Comparison of ENCODE assay signal across 27 cellular contexts in genomic region chr2:236211281-236211680, GRCh38. TPM values are rescaled to one million over a fixed set of nuclear protein-coding genes. Genes with fewer than 3 reads are reported as not detected.
DNase-seq lines count a peak whose midpoint lies in the region; ATAC-seq and TF ChIP-seq lines count a peak whose summit lies in the region.
"Had no signal": no experiment of that assay in that cellular context is flagged by ENCODE, and none has a peak within 500 bp of the region (broad histone marks: within the 10 kb centered on the region; RNA-seq: fewer than 3 reads in every experiment).

No MANE protein-coding gene starts in this region.

- H3K27ac ChIP-seq in BLaER1 treated with 17β-estradiol and CSF1 and Interleukin-3, amounts not matched to agents 10 nM and 100 nM = no peak overlapping the region
- no peak overlapping the region for H3K27ac ChIP-seq in neural progenitor cell
- H3K27ac ChIP-seq: A549, KMS-11, PC-9, SJSA1 had no signal

- ATAC-seq in GM18907 (IDR thresholded peaks at IDR 0.05; ENCODE audit: unreplicated experiment) = no peak
- ATAC-seq: A549, HCT116 had no signal

- no peaks in the 10 kb centered on the region for H4K20me1 ChIP-seq in BLaER1 treated with 17β-estradiol and CSF1 and Interleukin-3, amounts not matched to agents 10 nM and 100 nM
- no peaks in the 10 kb centered on the region for H4K20me1 ChIP-seq in neural progenitor cell (ENCODE audit: low read depth)

- TF ChIP-seq CTCF in brain (conservative IDR thresholded peaks at IDR 0.05) = no peak
- TF ChIP-seq CTCF in neural progenitor cell (IDR thresholded peaks at IDR 0.05) = no peak
- no peak for TF ChIP-seq CTCF in type B pancreatic cell (conservative IDR thresholded peaks at IDR 0.05)

- H3K4me2 ChIP-seq in BLaER1 treated with 17β-estradiol and CSF1 and Interleukin-3, amounts not matched to agents 10 nM and 100 nM = peak overlapping the region in 6 of 11 experiments; percentile 4 to 51 (median 26); a peak in 9 of 22 replicates
- H3K4me2 ChIP-seq in neural progenitor cell = no peak overlapping the region
- H3K4me2 ChIP-seq: A549, KMS-11, PC-9 had no signal

- DNase-seq in neural progenitor cell (ENCODE audit: low spot score) (no peak), type B pancreatic cell (ENCODE audit: extremely low spot score, unreplicated experiment) (peak; percentile 48), NCI-H1436 (lab: John Stamatoyannopoulos, UW) (no peak), cortex of kidney (lab: John Stamatoyannopoulos, UW) (no peak)
- DNase-seq: CD8-positive, alpha-beta memory T cell; DMS 273 treated with DMSO at 0.1 percent for 48 hours; GF-D8; MM.1S; NCI-H1694 treated with DMSO at 0.1 percent for 48 hours; NCI-H2081; NCI-H2227 treated with DMSO at 0.1 percent for 48 hours; NCI-H774; NK-92 treated with Interleukin-12 subunit alpha and Interleukin-12 subunit beta, amount 100 ng/mL, for 24 hours; Right ventricle myocardium superior; RPMI8226 had no signal

- no peaks in the 10 kb centered on the region for H3K36me3 ChIP-seq in BLaER1 treated with 17β-estradiol and CSF1 and Interleukin-3, amounts not matched to agents 10 nM and 100 nM
- no peaks in the 10 kb centered on the region for H3K36me3 ChIP-seq in neural progenitor cell

- H3K27ac Mint-ChIP-seq in brain (peak overlapping the region in 1 of 5 experiments; percentile 41), neural progenitor cell (peak overlapping the region; percentile 65), type B pancreatic cell (no peak overlapping the region)
- H3K27ac Mint-ChIP-seq: CD14-positive monocyte; CD8-positive, alpha-beta memory T cell; IgD-negative memory B cell had no signal

- peaks cover 5 to 12% (median 8%) of the 10 kb centered on the region in 11 experiments; a peak in 21 of 22 replicates for H3K9me3 ChIP-seq in BLaER1 treated with 17β-estradiol and CSF1 and Interleukin-3, amounts not matched to agents 10 nM and 100 nM (replicated peaks in 1 of 11)
- H3K9me3 ChIP-seq in neural progenitor cell (ENCODE audit: low read depth) = no peaks in the 10 kb centered on the region
- H3K9me3 ChIP-seq: A549, SJSA1 had no signal

- peaks cover 0 to 19% (median 13%) of the 10 kb centered on the region in 11 experiments; a peak in 16 of 22 replicates for H3K27me3 ChIP-seq in BLaER1 treated with 17β-estradiol and CSF1 and Interleukin-3, amounts not matched to agents 10 nM and 100 nM
- H3K27me3 ChIP-seq in neural progenitor cell = no peaks in the 10 kb centered on the region
- H3K27me3 ChIP-seq: SJSA1 had no signal

- no peaks in the 10 kb centered on the region for H3F3A ChIP-seq in neural progenitor cell (ENCODE audit: low read depth)

- H3K9ac ChIP-seq in BLaER1 treated with 17β-estradiol and CSF1 and Interleukin-3, amounts not matched to agents 10 nM and 100 nM = no peak overlapping the region
- no peak overlapping the region for H3K9ac ChIP-seq in neural progenitor cell
- H3K9ac ChIP-seq: KMS-11 had no signal

- peaks cover 5 to 25% (median 18%) of the 10 kb centered on the region in 10 experiments; a peak in 15 of 20 replicates for H3K4me1 ChIP-seq in BLaER1 treated with 17β-estradiol and CSF1 and Interleukin-3, amounts not matched to agents 10 nM and 100 nM
- peaks cover 3% of the 10 kb centered on the region for H3K4me1 ChIP-seq in neural progenitor cell

- H3K4me1 Mint-ChIP-seq in brain = peaks cover 33% of the 10 kb centered on the region
- H3K4me1 Mint-ChIP-seq in neural progenitor cell = peaks cover 26% of the 10 kb centered on the region
- H3K4me1 Mint-ChIP-seq in type B pancreatic cell (ENCODE audit: unreplicated experiment) = peaks cover 9% of the 10 kb centered on the region
- H3K4me1 Mint-ChIP-seq: CD14-positive monocyte; CD8-positive, alpha-beta memory T cell; IgD-negative memory B cell had no signal

- H3K9me3 Mint-ChIP-seq in brain (peaks cover 0 to 9% (median 5%) of the 10 kb centered on the region in 5 experiments), neural progenitor cell (peaks cover 3% of the 10 kb centered on the region), type B pancreatic cell (no peaks in the 10 kb centered on the region)

- H3K4me3 Mint-ChIP-seq in brain (peak overlapping the region in 3 of 5 experiments; percentile 7 to 42 (median 42)), neural progenitor cell (no peak overlapping the region), type B pancreatic cell (no peak overlapping the region)
- H3K4me3 Mint-ChIP-seq: CD8-positive, alpha-beta memory T cell; IgD-negative memory B cell had no signal

- no peaks in the 10 kb centered on the region for H3K79me2 ChIP-seq in neural progenitor cell (ENCODE audit: low read depth)

- H3K4me3 ChIP-seq in BLaER1 treated with 17β-estradiol and CSF1 and Interleukin-3, amounts not matched to agents 10 nM and 100 nM = no peak overlapping the region
- no peak overlapping the region for H3K4me3 ChIP-seq in neural progenitor cell
- H3K4me3 ChIP-seq: A549, PC-9, SJSA1 had no signal

- H2AFZ ChIP-seq in neural progenitor cell (replicated peaks) = no peak overlapping the region
- H2AFZ ChIP-seq: PC-9 had no signal

- H3K27me3 Mint-ChIP-seq in brain (peaks cover 13% of the 10 kb centered on the region), neural progenitor cell (ENCODE audit: insufficient read depth, low read depth) (peaks cover 6% of the 10 kb centered on the region), type B pancreatic cell (peaks cover 17% of the 10 kb centered on the region)

- H3K36me3 Mint-ChIP-seq in brain (no peaks in the 10 kb centered on the region), neural progenitor cell (peaks cover 2% of the 10 kb centered on the region), type B pancreatic cell (no peaks in the 10 kb centered on the region)
- H3K36me3 Mint-ChIP-seq: CD14-positive monocyte; CD8-positive, alpha-beta memory T cell; IgD-negative memory B cell had no signal

RNA-seq across cellular contexts. Expression of gene GBX2, which starts 43.1 kb away (rescaled TPM):
- not detected for polyA plus RNA-seq in brain (ENCODE audit: insufficient read depth, low read depth, low replicate concordance)
- total RNA-seq in neural progenitor cell (ENCODE audit: low replicate concordance) (0.46 TPM in 1 of 2 replicates, not detected in the other), type B pancreatic cell (ENCODE audit: low replicate concordance) (0.50 and 2.1 TPM in 2 replicates)
- total RNA-seq: CD8-positive, alpha-beta memory T cell; PC-9; Right ventricle myocardium superior had no signal
- polyA plus RNA-seq: CD14-positive monocyte; CD8-positive, alpha-beta memory T cell; IgD-negative memory B cell had no signal

RNA-seq across cellular contexts. Expression of gene ASB18, which starts 52.9 kb away (rescaled TPM):
- polyA plus RNA-seq in brain (ENCODE audit: insufficient read depth, low read depth, low replicate concordance) = not detected
- total RNA-seq in neural progenitor cell (ENCODE audit: low replicate concordance) (not detected in 2 replicates), type B pancreatic cell (ENCODE audit: low replicate concordance) (not detected in 2 replicates)
- total RNA-seq: CD8-positive, alpha-beta memory T cell; H4; NCI-H460 had no signal
- polyA plus RNA-seq: A549; CD14-positive monocyte; CD8-positive, alpha-beta memory T cell; IgD-negative memory B cell had no signal

Comparison
In these comparisons a context has a peak if more than half of its experiments do, and no peak if none do; other contexts are left out.
1. H3K4me3 Mint-ChIP-seq: peak in brain (3 of 5); none in neural progenitor cell (single experiment) and type B pancreatic cell (single experiment).